In genomic region chr4:105631818-105632400, GRCh38 we compare ENCODE assay signal across 1 cellular context.
TF ChIP-seq lines count a peak whose summit lies in the region.

No MANE protein-coding gene starts in this region.

TF ChIP-seq in GM23338, 12 proteins besides CTCF, POLR2A, EP300 and RAD21 (continued from another document):
- TF ChIP-seq, protein P1, sequence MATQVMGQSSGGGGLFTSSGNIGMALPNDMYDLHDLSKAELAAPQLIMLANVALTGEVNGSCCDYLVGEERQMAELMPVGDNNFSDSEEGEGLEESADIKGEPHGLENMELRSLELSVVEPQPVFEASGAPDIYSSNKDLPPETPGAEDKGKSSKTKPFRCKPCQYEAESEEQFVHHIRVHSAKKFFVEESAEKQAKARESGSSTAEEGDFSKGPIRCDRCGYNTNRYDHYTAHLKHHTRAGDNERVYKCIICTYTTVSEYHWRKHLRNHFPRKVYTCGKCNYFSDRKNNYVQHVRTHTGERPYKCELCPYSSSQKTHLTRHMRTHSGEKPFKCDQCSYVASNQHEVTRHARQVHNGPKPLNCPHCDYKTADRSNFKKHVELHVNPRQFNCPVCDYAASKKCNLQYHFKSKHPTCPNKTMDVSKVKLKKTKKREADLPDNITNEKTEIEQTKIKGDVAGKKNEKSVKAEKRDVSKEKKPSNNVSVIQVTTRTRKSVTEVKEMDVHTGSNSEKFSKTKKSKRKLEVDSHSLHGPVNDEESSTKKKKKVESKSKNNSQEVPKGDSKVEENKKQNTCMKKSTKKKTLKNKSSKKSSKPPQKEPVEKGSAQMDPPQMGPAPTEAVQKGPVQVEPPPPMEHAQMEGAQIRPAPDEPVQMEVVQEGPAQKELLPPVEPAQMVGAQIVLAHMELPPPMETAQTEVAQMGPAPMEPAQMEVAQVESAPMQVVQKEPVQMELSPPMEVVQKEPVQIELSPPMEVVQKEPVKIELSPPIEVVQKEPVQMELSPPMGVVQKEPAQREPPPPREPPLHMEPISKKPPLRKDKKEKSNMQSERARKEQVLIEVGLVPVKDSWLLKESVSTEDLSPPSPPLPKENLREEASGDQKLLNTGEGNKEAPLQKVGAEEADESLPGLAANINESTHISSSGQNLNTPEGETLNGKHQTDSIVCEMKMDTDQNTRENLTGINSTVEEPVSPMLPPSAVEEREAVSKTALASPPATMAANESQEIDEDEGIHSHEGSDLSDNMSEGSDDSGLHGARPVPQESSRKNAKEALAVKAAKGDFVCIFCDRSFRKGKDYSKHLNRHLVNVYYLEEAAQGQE (IDR thresholded peaks at IDR 0.05; ENCODE audit: unreplicated experiment), result no peak
- no peak for TF ChIP-seq ZNF462 (CRISPR knock-in tag; IDR thresholded peaks at IDR 0.05)
- no peak for TF ChIP-seq NANOG (IDR thresholded peaks at IDR 0.05; ENCODE audit: borderline replicate concordance)
- no peak for TF ChIP-seq CREB1 (CRISPR knock-in tag; IDR thresholded peaks at IDR 0.05; ENCODE audit: low read depth)
- TF ChIP-seq EZH2 (IDR thresholded peaks at IDR 0.05; ENCODE audit: low read depth, unreplicated experiment), result no peak
- TF ChIP-seq ZNF331 (CRISPR knock-in tag; IDR thresholded peaks at IDR 0.05; ENCODE audit: low read depth), result no peak
- TF ChIP-seq, protein P2, sequence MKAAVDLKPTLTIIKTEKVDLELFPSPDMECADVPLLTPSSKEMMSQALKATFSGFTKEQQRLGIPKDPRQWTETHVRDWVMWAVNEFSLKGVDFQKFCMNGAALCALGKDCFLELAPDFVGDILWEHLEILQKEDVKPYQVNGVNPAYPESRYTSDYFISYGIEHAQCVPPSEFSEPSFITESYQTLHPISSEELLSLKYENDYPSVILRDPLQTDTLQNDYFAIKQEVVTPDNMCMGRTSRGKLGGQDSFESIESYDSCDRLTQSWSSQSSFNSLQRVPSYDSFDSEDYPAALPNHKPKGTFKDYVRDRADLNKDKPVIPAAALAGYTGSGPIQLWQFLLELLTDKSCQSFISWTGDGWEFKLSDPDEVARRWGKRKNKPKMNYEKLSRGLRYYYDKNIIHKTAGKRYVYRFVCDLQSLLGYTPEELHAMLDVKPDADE (IDR thresholded peaks at IDR 0.05), result no peak
TF ChIP-seq in GM23338: peak in this region for 0.
